24 cellular contexts compared by ENCODE assay signal in the genomic region with DNA sequence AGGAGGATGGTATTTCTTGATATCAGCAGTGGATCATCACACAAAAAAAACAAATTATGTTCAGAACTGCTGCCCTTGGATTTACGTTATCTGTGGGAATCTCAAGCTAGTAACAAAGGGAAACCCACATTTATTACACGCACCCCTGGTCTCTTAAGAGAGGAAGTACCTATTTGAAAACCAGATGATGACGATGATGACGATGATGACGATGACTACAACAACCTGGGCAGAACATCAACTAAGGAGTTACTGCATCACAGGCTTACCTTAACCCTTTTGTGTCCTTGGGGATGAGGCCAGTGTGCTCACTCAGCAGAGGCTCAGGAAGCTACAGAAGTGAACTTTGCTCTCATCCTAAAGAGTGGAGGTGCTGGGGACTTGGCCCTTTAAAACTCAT.
DNase-seq lines count a peak whose midpoint lies in the region; ATAC-seq and TF ChIP-seq lines count a peak whose summit lies in the region.
"Had no signal": no experiment of that assay in that cellular context is flagged by ENCODE, and none has a peak within 500 bp of the region (broad histone marks: within the 10 kb centered on the region; RNA-seq: fewer than 3 reads in every experiment).

No MANE protein-coding gene starts in this region.

- H3K4me1 Mint-ChIP-seq in IgD-negative memory B cell: peaks cover 0 to 16% (median 2%) of the 10 kb centered on the region in 3 donors
- H3K4me1 Mint-ChIP-seq: T-cell had no signal

- H3K36me3 Mint-ChIP-seq in IgD-negative memory B cell: no peaks in the 10 kb centered on the region
- H3K36me3 Mint-ChIP-seq: T-cell had no signal

- DNase-seq in activated CD4-positive, CD25-positive, alpha-beta regulatory T cell (lab: John Stamatoyannopoulos, UW): no peak
- DNase-seq in heart right ventricle (no peak), NAMALWA (ENCODE audit: low spot score) (no peak)
- no peak for DNase-seq in activated CD4-positive, alpha-beta T cell treated with anti-CD3 and anti-CD28 coated beads for 1 hour
- DNase-seq: activated CD8-positive, alpha-beta memory T cell treated with anti-CD3 and anti-CD28 coated beads for 24 hours; activated naive CD4-positive, alpha-beta T cell; activated T-cell treated with anti-CD3 and anti-CD28 coated beads, Interleukin-2, amount 50 U/mL, for 4 hours; adrenal gland; BE2C; DMS53; NCI-H187; NCI-H2171 treated with DMSO at 0.1 percent for 48 hours; NCI-H524 treated with DMSO at 0.1 percent for 48 hours; SJCRH30; stimulated activated CD4-positive, alpha-beta T cell treated with anti-CD3 and anti-CD28 coated beads, Interleukin-4, amount 100 ng/mL, for 4 hours; stimulated activated naive CD4-positive, alpha-beta T cell treated with Interleukin-2 at 50 U/mL for 16 hours; T-cell; testis had no signal

- H3K27ac ChIP-seq in heart right ventricle: no peak overlapping the region
- H3K27ac ChIP-seq: adrenal gland, SJCRH30, testis had no signal

- H3K9me3 ChIP-seq in heart right ventricle: no peaks in the 10 kb centered on the region
- H3K9me3 ChIP-seq: adrenal gland, BE2C, SJCRH30, testis had no signal

- H3K27ac Mint-ChIP-seq in IgD-negative memory B cell: peak overlapping the region in 2 of 3 donors; percentile 19 to 95
- H3K27ac Mint-ChIP-seq: T-cell had no signal

- peak; percentile 36 for ATAC-seq in GM18907 (IDR thresholded peaks at IDR 0.05; ENCODE audit: unreplicated experiment)
- peak; percentile 38 for ATAC-seq in GM19463 (IDR thresholded peaks at IDR 0.05; ENCODE audit: unreplicated experiment)
- ATAC-seq in HG02884 (IDR thresholded peaks at IDR 0.05; ENCODE audit: unreplicated experiment): peak; percentile 29
- no peak for ATAC-seq in heart right ventricle
- ATAC-seq: activated T-cell treated with anti-CD3 and anti-CD28 coated beads, Interleukin-2, amount 50 U/mL, for 4 hours; sciatic nerve; T-cell had no signal

- H3K4me1 ChIP-seq in heart right ventricle: no peaks in the 10 kb centered on the region
- H3K4me1 ChIP-seq: adrenal gland, BE2C, SJCRH30, testis had no signal

- H3K36me3 ChIP-seq in heart right ventricle: no peaks in the 10 kb centered on the region
- H3K36me3 ChIP-seq: adrenal gland, BE2C, SJCRH30 had no signal

- intact Hi-C loops in heart right ventricle (cut with DNase I): no loop called here

- H3K4me3 ChIP-seq in heart right ventricle: no peak overlapping the region
- H3K4me3 ChIP-seq: adrenal gland, SJCRH30, testis had no signal

- peaks cover 0 to 5% (median 0%) of the 10 kb centered on the region in 3 donors for H3K9me3 Mint-ChIP-seq in IgD-negative memory B cell
- H3K9me3 Mint-ChIP-seq: activated T-cell treated with anti-CD3 and anti-CD28 coated beads, Interleukin-2, amount 50 U/mL, for 4 hours; T-cell had no signal

- peak overlapping the region in 1 of 4 donors; percentile 71 for H3K4me3 Mint-ChIP-seq in IgD-negative memory B cell
- H3K4me3 Mint-ChIP-seq: activated T-cell treated with anti-CD3 and anti-CD28 coated beads, Interleukin-2, amount 50 U/mL, for 4 hours; neural crest cell; T-cell had no signal

- H3K27me3 Mint-ChIP-seq in IgD-negative memory B cell: peaks cover 3% of the 10 kb centered on the region
- H3K27me3 Mint-ChIP-seq: T-cell had no signal

- peaks cover 0 to 8% (median 0%) of the 10 kb centered on the region in 7 donors for H3K27me3 ChIP-seq in heart right ventricle
- H3K27me3 ChIP-seq: adrenal gland, BE2C, SJCRH30, testis had no signal

- no peak for TF ChIP-seq CTCF in heart right ventricle (IDR thresholded peaks at IDR 0.05)

- 61 to 70% methylated on average over 5 of the region's 5 CpGs for WGBS in heart right ventricle, 2 donors

Comparison
In these comparisons a context has a peak if more than half of its experiments do, and no peak if none do; other contexts are left out.
1. ATAC-seq: peak in GM18907 (single experiment), GM19463 (single experiment) and HG02884 (single experiment); none in heart right ventricle (0 of 8).